Comparison of ENCODE assay signal across 12 cellular contexts in the genomic region with DNA sequence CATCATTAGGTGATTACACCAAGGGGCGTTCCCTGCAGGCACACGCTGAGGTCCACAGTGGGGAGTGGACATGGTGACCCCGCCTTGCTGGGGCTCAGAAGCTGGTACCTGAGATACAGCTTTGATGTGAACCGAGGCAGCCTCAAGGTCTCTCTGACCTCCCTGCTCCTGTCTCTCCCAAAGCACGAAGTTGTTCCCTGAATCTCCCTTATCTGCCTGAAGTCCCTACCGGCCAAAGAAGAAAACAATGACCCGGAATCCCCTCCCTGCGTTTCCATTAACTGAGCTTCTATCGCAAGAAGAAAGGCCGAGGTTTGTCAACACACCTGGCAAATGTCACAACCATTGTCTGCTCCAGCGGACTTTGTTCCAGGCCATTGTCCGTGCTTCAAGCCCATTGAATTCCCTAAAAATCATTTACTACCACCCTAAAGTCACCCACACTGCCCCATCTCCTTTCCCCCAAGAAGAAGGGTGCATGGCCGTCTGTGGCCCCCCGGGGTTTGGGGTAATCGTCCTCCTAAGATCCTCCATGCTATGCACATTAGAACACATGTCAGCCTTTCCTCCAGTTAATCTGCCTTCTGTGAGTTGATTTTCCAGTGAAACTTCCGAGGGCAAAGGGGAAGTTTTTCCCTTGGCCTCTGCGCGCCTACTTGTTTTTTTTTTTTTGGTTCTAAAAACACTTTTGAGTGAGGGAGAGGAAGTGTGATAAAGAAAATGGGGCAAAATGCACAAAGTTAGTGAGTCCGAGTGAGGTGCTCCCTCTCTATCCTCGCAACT. TPM values are rescaled to one million over a fixed set of nuclear protein-coding genes. Genes with fewer than 3 reads are reported as not detected.
A peak's percentile ranks its signal among the peaks of the same experiment; 100 is the strongest.
DNase-seq lines count a peak whose midpoint lies in the region; ATAC-seq and TF ChIP-seq lines count a peak whose summit lies in the region.
"Had no signal": no experiment of that assay in that cellular context is flagged by ENCODE, and none has a peak within 500 bp of the region (broad histone marks: within the 10 kb centered on the region; RNA-seq: fewer than 3 reads in every experiment).

No MANE protein-coding gene starts in this region.

- H3K9me3 ChIP-seq in left ventricle myocardium inferior (replicated peaks) = no peaks in the 10 kb centered on the region

- intact Hi-C loops in Right ventricle myocardium inferior (cut with DNase I) (loop anchor here (2.0 to 5.0 kb wide), 2 partner anchors 38 to 55 kb away; no protein-coding TSS in a partner anchor), cardiac septum (cut with DNase I) (loop anchor here (2.0 kb wide), 2 partner anchors 38 to 56 kb away; no protein-coding TSS in a partner anchor), left ventricle myocardium inferior (cut with micrococcal nuclease) (no loop called here)

- H3K36me3 ChIP-seq in left ventricle myocardium inferior = no peaks in the 10 kb centered on the region
- no peaks in the 10 kb centered on the region for H3K36me3 ChIP-seq in rectal smooth muscle tissue (ENCODE audit: control insufficient read depth, insufficient read depth, low read length)

- H3K27me3 ChIP-seq in left ventricle myocardium inferior (ENCODE audit: low read depth) (no peaks in the 10 kb centered on the region), rectal smooth muscle tissue (ENCODE audit: control insufficient read depth, insufficient read depth, low read length) (no peaks in the 10 kb centered on the region)

- H3K9ac ChIP-seq in rectal smooth muscle tissue (ENCODE audit: low read length) = no peak overlapping the region

- peak overlapping the region; percentile 90 for H3K27ac ChIP-seq in left ventricle myocardium inferior (replicated peaks)
- H3K27ac ChIP-seq in rectal smooth muscle tissue (ENCODE audit: low read depth, low read length) = peak overlapping the region; percentile 7

- peak; percentile 26 for DNase-seq in Right ventricle myocardium inferior (ENCODE audit: missing footprints)
- DNase-seq in cardiac septum (ENCODE audit: low spot score) = no peak
- DNase-seq in left ventricle myocardium inferior = no peak
- DNase-seq in DMS53 treated with DMSO at 0.1 percent for 48 hours (lab: John Stamatoyannopoulos, UW; ENCODE audit: unreplicated experiment) = no peak
- no peak for DNase-seq in activated CD8-positive, alpha-beta memory T cell treated with anti-CD3 and anti-CD28 coated beads, Interleukin-2, amount 50 U/mL, for 4 hours
- no peak for DNase-seq in NCI-H1105 (lab: John Stamatoyannopoulos, UW)
- DNase-seq in stimulated activated CD4-positive, alpha-beta T cell treated with anti-CD3 and anti-CD28 coated beads, Interleukin-4, amount 100 ng/mL, for 24 hours = no peak
- DNase-seq: activated CD8-positive, alpha-beta memory T cell treated with anti-CD3 and anti-CD28 coated beads, Interleukin-2, amount 50 U/mL, for 48 hours; activated naive CD8-positive, alpha-beta T cell treated with anti-CD3 and anti-CD28 coated beads for 36 hours; NCI-H2171; stimulated activated naive CD8-positive, alpha-beta T cell treated with anti-CD3 and anti-CD28 coated beads, Interleukin-15, amount 100 ng/mL, for 72 hours had no signal

- H3K4me1 ChIP-seq in left ventricle myocardium inferior (peaks cover 67% of the 10 kb centered on the region), rectal smooth muscle tissue (ENCODE audit: control insufficient read depth, insufficient read depth, low read length) (no peaks in the 10 kb centered on the region)

- H3K4me3 ChIP-seq in left ventricle myocardium inferior (no peak overlapping the region), rectal smooth muscle tissue (ENCODE audit: low read length) (no peak overlapping the region)

- TF ChIP-seq CTCF in left ventricle myocardium inferior (IDR thresholded peaks at IDR 0.05; ENCODE audit: borderline replicate concordance) = no peak

- no peak for ATAC-seq in Right ventricle myocardium inferior
- ATAC-seq: stimulated activated naive CD8-positive, alpha-beta T cell treated with anti-CD3 and anti-CD28 coated beads, Interleukin-15, amount 100 ng/mL, for 72 hours had no signal

RNA-seq across cellular contexts. Expression of a gene that starts 48.1 kb away (rescaled TPM):
- total RNA-seq in Right ventricle myocardium inferior (51.6 TPM), cardiac septum (77.0 TPM), left ventricle myocardium inferior (66.5 TPM)
